12 cellular contexts compared by ENCODE assay signal in the genomic region with DNA sequence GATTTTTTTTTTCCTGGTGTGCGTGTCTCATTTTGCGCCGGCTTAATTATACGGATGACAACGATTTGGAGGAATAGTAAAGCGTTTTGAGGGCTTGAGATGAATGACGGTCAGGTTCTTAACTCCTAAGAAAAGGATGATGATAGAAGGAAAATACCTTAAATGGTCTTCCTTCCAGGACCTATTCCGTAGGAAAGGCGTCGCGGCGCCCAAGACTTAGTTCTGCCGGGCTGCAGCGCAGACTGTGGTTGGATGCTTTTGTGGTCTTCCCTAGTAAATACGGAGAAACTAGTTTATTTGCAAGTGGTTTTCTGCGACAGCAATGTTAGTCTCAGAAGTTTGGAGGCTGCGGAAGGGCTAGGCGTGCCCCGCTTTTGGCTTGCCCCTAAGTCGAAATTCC.
"Had no signal": no experiment of that assay in that cellular context is flagged by ENCODE, and none has a peak within 500 bp of the region (broad histone marks: within the 10 kb centered on the region; RNA-seq: fewer than 3 reads in every experiment).

No MANE protein-coding gene starts in this region.

- ATAC-seq: activated CD4-positive, CD25-positive, alpha-beta regulatory T cell treated with anti-CD3 and anti-CD28 coated beads, Interleukin-2, amount 50 U/mL, for 24 hours; activated CD8-positive, alpha-beta memory T cell treated with anti-CD3 and anti-CD28 coated beads, Interleukin-2, amount 10 ng/mL, durations not matched to agents 7 days and 5 days; activated naive CD8-positive, alpha-beta T cell treated with anti-CD3 and anti-CD28 coated beads, Interleukin-2, amount 50 U/mL, for 24 hours had no signal

- H3K4me3 ChIP-seq: esophagus muscularis mucosa, stomach, thoracic aorta had no signal

- H3K27ac ChIP-seq: esophagus muscularis mucosa, parathyroid adenoma, stomach, thoracic aorta had no signal

- H3K4me1 ChIP-seq: parathyroid adenoma had no signal

- H3K4me3 Mint-ChIP-seq: activated CD8-positive, alpha-beta memory T cell treated with anti-CD3 and anti-CD28 coated beads, Interleukin-2, amount 10 ng/mL, durations not matched to agents 7 days and 5 days; activated naive CD8-positive, alpha-beta T cell treated with anti-CD3 and anti-CD28 coated beads, Interleukin-2, amount 50 U/mL, for 24 hours; central memory CD8-positive, alpha-beta T cell; T-helper 2 cell treated with Interferon-gamma antibody and Interleukin-4, amounts not matched to agents 5 μg/mL and 100 μg/mL, for 36 hours had no signal

- H3K9me3 Mint-ChIP-seq: activated naive CD8-positive, alpha-beta T cell treated with anti-CD3 and anti-CD28 coated beads, Interleukin-2, amount 50 U/mL, for 24 hours; central memory CD8-positive, alpha-beta T cell; T-helper 2 cell treated with Interferon-gamma antibody and Interleukin-4, amounts not matched to agents 5 μg/mL and 100 μg/mL, for 36 hours had no signal

- DNase-seq: activated CD4-positive, alpha-beta T cell treated with anti-CD3 and anti-CD28 coated beads, Interleukin-2, amount 50 U/mL, for 48 hours; activated CD8-positive, alpha-beta memory T cell treated with anti-CD3 and anti-CD28 coated beads, Interleukin-2, amount 10 ng/mL, durations not matched to agents 7 days and 5 days; activated naive CD8-positive, alpha-beta T cell treated with anti-CD3 and anti-CD28 coated beads, Interleukin-2, amount 50 U/mL, for 24 hours; stimulated activated CD4-positive, alpha-beta T cell treated with anti-CD3 and anti-CD28 coated beads, Interleukin-15, amount 100 ng/mL, for 24 hours; stimulated activated CD4-positive, alpha-beta T cell treated with anti-CD3 and anti-CD28 coated beads, Interleukin-4, amount 100 ng/mL, for 4 hours; stomach had no signal

- H3K9ac ChIP-seq: parathyroid adenoma had no signal

- H3K9me3 ChIP-seq: esophagus muscularis mucosa, stomach, thoracic aorta had no signal

- H3K79me2 ChIP-seq: parathyroid adenoma had no signal

- H3K27ac Mint-ChIP-seq: activated CD8-positive, alpha-beta memory T cell treated with anti-CD3 and anti-CD28 coated beads, Interleukin-2, amount 10 ng/mL, durations not matched to agents 7 days and 5 days; activated naive CD8-positive, alpha-beta T cell treated with anti-CD3 and anti-CD28 coated beads, Interleukin-2, amount 50 U/mL, for 24 hours; T-helper 2 cell treated with Interferon-gamma antibody and Interleukin-4, amounts not matched to agents 5 μg/mL and 100 μg/mL, for 36 hours had no signal

- H3K36me3 ChIP-seq: esophagus muscularis mucosa, stomach, thoracic aorta had no signal

- H2AFZ ChIP-seq: parathyroid adenoma had no signal
